Comparison of ENCODE assay signal across 8 cellular contexts in the genomic region with DNA sequence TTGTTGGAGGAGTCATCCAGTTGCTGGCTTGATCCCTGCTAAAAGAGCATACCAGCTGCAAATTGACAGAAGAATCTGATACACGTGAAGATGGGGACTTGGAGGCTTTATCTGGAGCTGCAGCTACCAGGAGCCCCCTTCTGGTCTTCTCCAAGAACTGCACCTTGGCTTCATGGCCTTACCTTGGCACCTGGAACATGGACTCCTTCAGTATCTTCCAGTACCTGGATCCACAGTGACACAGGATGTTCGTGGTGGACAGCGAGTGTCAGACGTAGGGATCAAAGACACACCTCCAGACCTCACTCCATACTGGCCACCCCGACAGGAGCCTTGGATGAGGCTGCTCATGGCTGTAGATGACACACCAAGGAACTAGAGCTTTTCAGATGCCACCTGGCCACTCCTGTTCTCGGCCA. TPM values are rescaled to one million over a fixed set of nuclear protein-coding genes. Genes with fewer than 3 reads are reported as not detected.
A peak's percentile ranks its signal among the peaks of the same experiment; 100 is the strongest.
DNase-seq lines count a peak whose midpoint lies in the region; ATAC-seq and TF ChIP-seq lines count a peak whose summit lies in the region.

No MANE protein-coding gene starts in this region.

- H3K79me2 ChIP-seq in PC-3 (ENCODE audit: low read length) = no peaks in the 10 kb centered on the region

- H3K27me3 ChIP-seq in PC-3 (ENCODE audit: low read length) = no peaks in the 10 kb centered on the region
- H3K27me3 ChIP-seq in neutrophil = peaks cover 5% of the 10 kb centered on the region

- peak; percentile 99 for TF ChIP-seq CTCF in PC-3 (conservative IDR thresholded peaks at IDR 0.05; ENCODE audit: low read depth, low read length)
- peak; percentile 94 for TF ChIP-seq CTCF in neutrophil (IDR thresholded peaks at IDR 0.05)
- TF ChIP-seq CTCF in type B pancreatic cell (conservative IDR thresholded peaks at IDR 0.05) = peak; percentile 82

- no peaks in the 10 kb centered on the region for H3K4me1 ChIP-seq in PC-3 (ENCODE audit: insufficient read depth, low read length)
- no peaks in the 10 kb centered on the region for H3K4me1 ChIP-seq in neutrophil (ENCODE audit: control insufficient read depth in 1 of 2, insufficient read depth in 1 of 2, low read depth in 1 of 2, low read length in 1 of 2)

- H3K9me3 ChIP-seq in PC-3 (ENCODE audit: low read length) (no peaks in the 10 kb centered on the region), neutrophil (no peaks in the 10 kb centered on the region)

- POLR2A ChIA-PET in PC-3 (lab: Charles Lee; ENCODE audit: unreplicated experiment) = interaction anchor here (0.6 to 0.7 kb wide), 2 partner anchors 38 to 1333 kb away, joined by 4 to 8 read pairs; no protein-coding TSS in a partner anchor

- H3K36me3 Mint-ChIP-seq in type B pancreatic cell = no peaks in the 10 kb centered on the region

- no peaks in the 10 kb centered on the region for H3K9me2 ChIP-seq in PC-3 (replicated peaks; ENCODE audit: low read length)

- no peak overlapping the region for H3K4me3 Mint-ChIP-seq in type B pancreatic cell

- H3K9ac ChIP-seq in PC-3 (ENCODE audit: low read length) = no peak overlapping the region

- peak; percentile 67 for DNase-seq in DMS153 (lab: John Stamatoyannopoulos, UW)
- DNase-seq in Kasumi-1 (lab: John Stamatoyannopoulos, UW) = peak; percentile 88 to 90
- DNase-seq in PC-3 = peak; percentile 95
- peak; percentile 46 for DNase-seq in activated T-cell treated with anti-CD3 and anti-CD28 coated beads for 4 hours
- peak; percentile 78 for DNase-seq in fibroblast of peridontal ligament (ENCODE audit: extremely low read depth)
- DNase-seq in type B pancreatic cell (ENCODE audit: extremely low spot score, unreplicated experiment) = no peak
- no peak for DNase-seq in posterior vena cava (ENCODE audit: low spot score)

- no peaks in the 10 kb centered on the region for H3K4me1 Mint-ChIP-seq in type B pancreatic cell (ENCODE audit: unreplicated experiment)

- no peak overlapping the region for H3K27ac Mint-ChIP-seq in type B pancreatic cell

- no peaks in the 10 kb centered on the region for H3K36me3 ChIP-seq in PC-3 (ENCODE audit: low read depth, low read length)
- no peaks in the 10 kb centered on the region for H3K36me3 ChIP-seq in neutrophil

- no peaks in the 10 kb centered on the region for H3F3A ChIP-seq in PC-3 (ENCODE audit: low read length, unreplicated experiment)

- ATAC-seq in PC-3 = peak; percentile 90

- BruUV-seq in PC-3 (replicated peaks; lab: Mats Ljungman, UMichigan) = no TSS peak

- CTCF ChIA-PET in PC-3 (lab: Charles Lee) = interaction anchor here (0.5 to 2.8 kb wide), 20 partner anchors 17 to 247 kb away, joined by 3 to 36 read pairs (median 4); a partner anchor contains a TSS

- peaks cover 7% of the 10 kb centered on the region for H3K27me3 Mint-ChIP-seq in type B pancreatic cell

- no peak overlapping the region for H3K4me2 ChIP-seq in PC-3 (ENCODE audit: low read length)

- peak overlapping the region; percentile 60 for H2AFZ ChIP-seq in PC-3 (ENCODE audit: low read length)

- H3K9me3 Mint-ChIP-seq in type B pancreatic cell = peaks cover 9% of the 10 kb centered on the region

- H3K4me3 ChIP-seq in PC-3 (ENCODE audit: low read length) (no peak overlapping the region), neutrophil (ENCODE audit: low read depth in 1 of 2, low read length in 1 of 2) (no peak overlapping the region)

- intact Hi-C loops in PC-3 (cut with micrococcal nuclease) (loop anchor here (1.0 to 5.0 kb wide), 6 partner anchors 39 to 507 kb away; no protein-coding TSS in a partner anchor), posterior vena cava (cut with DNase I) (loop anchor here in 1 of 2 donors (2.0 kb wide), 1 partner anchor 77 kb away; no protein-coding TSS in a partner anchor)

- no peaks in the 10 kb centered on the region for H4K20me1 ChIP-seq in PC-3 (ENCODE audit: low read length)

- H3K27ac ChIP-seq in PC-3 (ENCODE audit: low read length) (no peak overlapping the region), neutrophil (no peak overlapping the region)

RNA-seq across cellular contexts. Expression of a gene that starts 9.9 kb away (rescaled TPM):
- total RNA-seq in PC-3 (2014; rRNA removed) (not detected in 2 replicates), type B pancreatic cell (ENCODE audit: low replicate concordance) (not detected in 2 replicates), posterior vena cava (not detected)

RNA-seq across cellular contexts. Expression of a gene that starts 15.3 kb away (rescaled TPM):
- total RNA-seq in PC-3 (2014; rRNA removed) (10.5 and 11.3 TPM in 2 replicates), type B pancreatic cell (ENCODE audit: low replicate concordance) (7.0 and 18.0 TPM in 2 replicates), posterior vena cava (10 to 100 TPM; 20.7 to 21.7 TPM)

Comparison
In these comparisons a context has a peak if more than half of its experiments do, and no peak if none do; other contexts are left out.
1. DNase-seq: peak in DMS153 (single experiment), Kasumi-1 (2 of 2), PC-3 (single experiment), activated T-cell treated with anti-CD3 and anti-CD28 coated beads for 4 hours (single experiment) and fibroblast of peridontal ligament (single experiment); none in type B pancreatic cell (single experiment) and posterior vena cava (single experiment).
2. Peak in every context shown above with its lines, with median percentiles within 50 percentile points of each other: CTCF ChIP-seq.